ENCODE assay signal across 3 cellular contexts in genomic region chr11:74517592-74517991, GRCh38. TPM values are rescaled to one million over a fixed set of nuclear protein-coding genes. Genes with fewer than 3 reads are reported as not detected.
"Had no signal": no experiment of that assay in that cellular context is flagged by ENCODE, and none has a peak within 500 bp of the region (broad histone marks: within the 10 kb centered on the region; RNA-seq: fewer than 3 reads in every experiment).

No MANE protein-coding gene starts in this region.

RNA-seq across cellular contexts. Expression of gene KCNE3, which starts 50.2 kb away (rescaled TPM):
- total RNA-seq: naive thymus-derived CD8-positive, alpha-beta T cell; osteocyte had no signal
- polyA plus RNA-seq: naive thymus-derived CD8-positive, alpha-beta T cell; neural cell had no signal
